In genomic region chr17:74149597-74150427, GRCh38 we compare ENCODE assay signal across 1 cellular context.
TF ChIP-seq lines count a peak whose summit lies in the region.

No MANE protein-coding gene starts in this region.

TF ChIP-seq in GM23338, 12 proteins besides CTCF, POLR2A, EP300 and RAD21 (continued from another document):
- TF ChIP-seq REST (IDR thresholded peaks at IDR 0.05; ENCODE audit: unreplicated experiment) (no peak), POLR2AphosphoS5 (IDR thresholded peaks at IDR 0.05; ENCODE audit: low read depth) (no peak), ZNF114 (CRISPR knock-in tag; IDR thresholded peaks at IDR 0.05) (no peak), JUNB (IDR thresholded peaks at IDR 0.05; ENCODE audit: unreplicated experiment) (no peak), ZNF331 (CRISPR knock-in tag; IDR thresholded peaks at IDR 0.05; ENCODE audit: low read depth) (no peak), NANOG (IDR thresholded peaks at IDR 0.05; ENCODE audit: borderline replicate concordance) (no peak), EZH2 (IDR thresholded peaks at IDR 0.05; ENCODE audit: low read depth, unreplicated experiment) (no peak), ZNF462 (CRISPR knock-in tag; IDR thresholded peaks at IDR 0.05) (no peak), CREB1 (CRISPR knock-in tag; IDR thresholded peaks at IDR 0.05; ENCODE audit: low read depth) (no peak)
TF ChIP-seq in GM23338: peak in this region for 0.
